Comparison of ENCODE assay signal across 8 cellular contexts in genomic region chr10:43390791-43391190, GRCh38. TPM values are rescaled to one million over a fixed set of nuclear protein-coding genes. Genes with fewer than 3 reads are reported as not detected.
DNase-seq lines count a peak whose midpoint lies in the region; ATAC-seq, FAIRE-seq and TF ChIP-seq lines count a peak whose summit lies in the region.

No MANE protein-coding gene starts in this region.

- FAIRE-seq in K562 (lab: Jason Lieb, UNC), result no peak

- peak overlapping the region; percentile 9 to 73; a peak in 1 of 4 replicates for H3K9ac ChIP-seq in K562 (ENCODE audit: insufficient read depth in 1 of 2, low read depth in 2 of 2, low read length in 2 of 2)

- no peaks in the 10 kb centered on the region for H3K27me3 Mint-ChIP-seq in CD4-positive, CD25-positive, alpha-beta regulatory T cell

- intact Hi-C loops in K562 (cut with micrococcal nuclease), result no loop called here

- peak; percentile 57 to 72 (median 59) for TF ChIP-seq CTCF in K562 (IDR thresholded peaks at IDR 0.05 in 2 of 3, conservative IDR thresholded peaks at IDR 0.05 in 1 of 3; ENCODE audit: insufficient read depth in 2 of 3, low read depth in 1 of 3, low read length in 3 of 3)
- peak; percentile 42 for TF ChIP-seq CTCF in kidney epithelial cell (IDR thresholded peaks at IDR 0.05; ENCODE audit: insufficient read depth, low read length, poor library complexity, severe bottlenecking)
- peak in 4 of 6 experiments; percentile 13 to 56 (median 36) for TF ChIP-seq CTCF in upper lobe of left lung (IDR thresholded peaks at IDR 0.05)

- ATAC-seq in CD4-positive, CD25-positive, alpha-beta regulatory T cell (ENCODE audit: low read depth in 2 of 2), result peak; percentile 48 to 53
- peak; percentile 24 for ATAC-seq in K562
- ATAC-seq in upper lobe of left lung (ENCODE audit: low FRiP score in 2 of 2), result peak in 1 of 2 donors; percentile 55
- no peak for ATAC-seq in HG03196 (IDR thresholded peaks at IDR 0.05; ENCODE audit: unreplicated experiment)

- TF ChIP-seq POLR2A in K562 (conservative IDR thresholded peaks at IDR 0.05), result no peak
- TF ChIP-seq POLR2A in upper lobe of left lung (IDR thresholded peaks at IDR 0.05), result no peak

- peaks cover 55% of the 10 kb centered on the region for H3K36me3 Mint-ChIP-seq in CD4-positive, CD25-positive, alpha-beta regulatory T cell

- no peak overlapping the region for H2AFZ ChIP-seq in K562 (ENCODE audit: low read depth, low read length)

- no peaks in the 10 kb centered on the region for H3K27me3 ChIP-seq in CD4-positive, CD25-positive, alpha-beta regulatory T cell (ENCODE audit: control insufficient read depth, insufficient read depth, low read length)
- H3K27me3 ChIP-seq in K562 (ENCODE audit: control insufficient read depth in 2 of 2, insufficient read depth in 2 of 2, low read length in 2 of 2) (no peaks in the 10 kb centered on the region), kidney epithelial cell (ENCODE audit: control insufficient read depth, insufficient read depth, low read length) (no peaks in the 10 kb centered on the region), upper lobe of left lung (no peaks in the 10 kb centered on the region)

- BruUV-seq in K562 (replicated peaks; lab: Mats Ljungman, UMichigan), result no TSS peak

- H4K20me1 ChIP-seq in K562 (replicated peaks; ENCODE audit: control insufficient read depth, insufficient read depth, low read length), result peaks cover 81% of the 10 kb centered on the region

- CTCF ChIA-PET in K562 (lab: Yijun Ruan, JAX; ENCODE audit: low intra/inter-chr PET ratio), result no interaction called here

- TF ChIP-seq RAD21 in K562 (CRISPR knock-in tag; conservative IDR thresholded peaks at IDR 0.05 in 1 of 2, IDR thresholded peaks at IDR 0.05 in 1 of 2), result peak; percentile 46 to 59

- DNase-seq in CD4-positive, CD25-positive, alpha-beta regulatory T cell, result peak in 2 of 3 donors; percentile 27 to 29
- peak; percentile 60 for DNase-seq in LHCN-M2 (ENCODE audit: low read depth)
- no peak for DNase-seq in K562 (ENCODE audit: extremely low read depth in 1 of 4, low spot score in 3 of 4)
- no peak for DNase-seq in kidney epithelial cell (ENCODE audit: low read depth)
- DNase-seq in upper lobe of left lung, result no peak
- no peak for DNase-seq in NCI-H446 (lab: John Stamatoyannopoulos, UW)
- no peak for DNase-seq in SK-N-DZ (ENCODE audit: low spot score)

- TF ChIP-seq EP300 in K562 (IDR thresholded peaks at IDR 0.05; ENCODE audit: low read length), result no peak
- no peak for TF ChIP-seq EP300 in upper lobe of left lung (IDR thresholded peaks at IDR 0.05)

- H3K27ac ChIP-seq in CD4-positive, CD25-positive, alpha-beta regulatory T cell (ENCODE audit: insufficient read depth, low read length, poor library complexity, severe bottlenecking), result peak overlapping the region; percentile 45
- peak overlapping the region; percentile 3; the same call in 1 of the 3 replicates for H3K27ac ChIP-seq in K562 (ENCODE audit: extremely low read depth, low read depth, low read length)
- H3K27ac ChIP-seq in upper lobe of left lung, result no peak overlapping the region

- in situ Hi-C loops in K562 (cut with MboI), result no loop called here

- peaks cover 55% of the 10 kb centered on the region for H3K4me1 ChIP-seq in CD4-positive, CD25-positive, alpha-beta regulatory T cell (ENCODE audit: control insufficient read depth, insufficient read depth, low read length, poor library complexity, severe bottlenecking)
- H3K4me1 ChIP-seq in K562 (replicated peaks in 1 of 2; ENCODE audit: control insufficient read depth in 2 of 2, insufficient read depth in 2 of 2, low read length in 2 of 2) (peaks cover 40 to 45% of the 10 kb centered on the region in 2 experiments; a peak in 4 of 5 replicates), upper lobe of left lung (peaks cover 16 to 58% (median 32%) of the 10 kb centered on the region in 4 donors)

- peaks cover 24 to 87% (median 69%) of the 10 kb centered on the region in 4 donors for H3K4me1 Mint-ChIP-seq in CD4-positive, CD25-positive, alpha-beta regulatory T cell

- peak overlapping the region; percentile 36; the same call in 1 of the 2 replicates for H3K4me2 ChIP-seq in K562 (ENCODE audit: insufficient read depth, low read length)

- H3K4me3 ChIP-seq in CD4-positive, CD25-positive, alpha-beta regulatory T cell (ENCODE audit: low read depth, low read length), result no peak overlapping the region
- H3K4me3 ChIP-seq in K562 (no peak overlapping the region), kidney epithelial cell (ENCODE audit: low read depth, low read length) (no peak overlapping the region), upper lobe of left lung (no peak overlapping the region)

- peak overlapping the region in 2 of 3 donors; percentile 54 to 65 for H3K27ac Mint-ChIP-seq in CD4-positive, CD25-positive, alpha-beta regulatory T cell

- WGBS in K562 (ENCODE audit: insufficient coverage, low coverage, missing lambda C conversion rate), result 85% methylated on average over 5 of the region's 5 CpGs
- 60 to 67% methylated on average over 5 of the region's 5 CpGs for WGBS in upper lobe of left lung, 2 donors

- peaks cover 89% of the 10 kb centered on the region for H3K36me3 ChIP-seq in CD4-positive, CD25-positive, alpha-beta regulatory T cell (ENCODE audit: control insufficient read depth, insufficient read depth, low read length)
- peaks cover 100% of the 10 kb centered on the region for H3K36me3 ChIP-seq in K562 (ENCODE audit: control insufficient read depth, insufficient read depth, low read length)
- H3K36me3 ChIP-seq in kidney epithelial cell (ENCODE audit: control insufficient read depth, insufficient read depth, low read length), result peaks cover 5% of the 10 kb centered on the region
- peaks cover 53 to 89% (median 85%) of the 10 kb centered on the region in 4 donors for H3K36me3 ChIP-seq in upper lobe of left lung

- no peaks in the 10 kb centered on the region for H3K9me3 Mint-ChIP-seq in CD4-positive, CD25-positive, alpha-beta regulatory T cell

- POLR2A ChIA-PET in K562 (lab: Yijun Ruan, JAX), result interaction anchor here (0.9 to 3.4 kb wide), 4 partner anchors 9 to 63 kb away, joined by 3 to 22 read pairs (median 10); partner anchors contain the start of gene HNRNPF

- peaks cover 92% of the 10 kb centered on the region for H3K79me2 ChIP-seq in K562 (ENCODE audit: control insufficient read depth, insufficient read depth, low read length)

- H3K9me1 ChIP-seq in K562 (ENCODE audit: control insufficient read depth, insufficient read depth, low read length), result peaks cover 4% of the 10 kb centered on the region

- no peaks in the 10 kb centered on the region for H3K9me3 ChIP-seq in CD4-positive, CD25-positive, alpha-beta regulatory T cell (ENCODE audit: control insufficient read depth in 2 of 2, low read length in 2 of 2)
- H3K9me3 ChIP-seq in K562 (replicated peaks; ENCODE audit: control insufficient read depth, insufficient read depth, low read depth, low read length) (no peaks in the 10 kb centered on the region), upper lobe of left lung (no peaks in the 10 kb centered on the region)

- H3K4me3 Mint-ChIP-seq in CD4-positive, CD25-positive, alpha-beta regulatory T cell, result peak overlapping the region in 2 of 4 donors; percentile 3 to 69

RNA-seq across cellular contexts. Expression of gene HNRNPF, which starts 18.2 kb away (rescaled TPM):
- total RNA-seq in CD4-positive, CD25-positive, alpha-beta regulatory T cell, result 143 TPM
- 100 to 1,000 TPM; 293 to 350 (median 323) TPM for polyA plus RNA-seq in CD4-positive, CD25-positive, alpha-beta regulatory T cell
- 237 and 256 TPM in 2 replicates for total RNA-seq in LHCN-M2 (2014; rRNA removed)
- polyA plus RNA-seq in LHCN-M2 (2012), result 116 TPM
- 85.6 and 109 TPM in 2 replicates for total RNA-seq in K562 (2011; cell fraction: chromatin; rRNA removed; ENCODE audit: low replicate concordance)
- 72.0 and 75.3 TPM in 2 replicates for total RNA-seq in K562 (2011; cell fraction: nucleolus; rRNA removed)
- total RNA-seq in K562 (2011; cell fraction: nucleoplasm; rRNA removed), result 72.8 and 78.1 TPM in 2 replicates
- 475 and 482 TPM in 2 replicates for total RNA-seq in K562 (2014; rRNA removed)
- 350 and 367 TPM in 2 replicates for total RNA-seq in K562 (2014; rRNA removed; fragmentation: Illumina TruSeq; extraction: Trizol)
- 425 and 438 TPM in 2 replicates for total RNA-seq in K562 (2015; rRNA removed; fragmentation: Illumina TruSeq; extraction: Trizol)
- total RNA-seq in K562 (2021), result 436 and 489 TPM in 2 replicates
- polyA plus RNA-seq in K562 (2011; rRNA removed), result 331 and 341 TPM in 2 replicates
- 281 and 294 TPM in 2 replicates for polyA plus RNA-seq in K562 (2011; cell fraction: cytosol; rRNA removed)
- 122 and 160 TPM in 2 replicates for polyA plus RNA-seq in K562 (2011; cell fraction: nucleus; rRNA removed)
- polyA plus RNA-seq in K562 (2012), result 322 and 499 TPM in 2 replicates
- 450 and 461 TPM in 2 replicates for polyA plus RNA-seq in K562 (2014; fragmentation: Illumina TruSeq; extraction: Trizol)
- 100 to 1,000 TPM; 192 to 289 TPM for polyA plus RNA-seq in K562 (2014; fragmentation: Nextera tagmentation; extraction: Ambion mirVana)
- polyA plus RNA-seq in K562 (2014; rRNA removed), result 390 and 416 TPM in 2 replicates
- polyA minus RNA-seq in K562 (2011; rRNA and poly(A)+ RNA removed), result 441 and 450 TPM in 2 replicates
- polyA minus RNA-seq in K562 (2011; cell fraction: cytosol; rRNA and poly(A)+ RNA removed), result 190 and 194 TPM in 2 replicates
- polyA minus RNA-seq in K562 (2011; cell fraction: nucleus; rRNA and poly(A)+ RNA removed), result 39.4 and 62.3 TPM in 2 replicates
- total RNA-seq in kidney epithelial cell, result 262 and 268 TPM in 2 replicates
- total RNA-seq in upper lobe of left lung, result 100 to 1,000 TPM in 5 of 6 donors, 10 to 100 TPM in 1; 80.7 to 225 (median 177) TPM
- 164 and 165 TPM in 2 replicates for polyA plus RNA-seq in SK-N-DZ (2014; cell fraction: cytosol; rRNA removed)
- 49.1 and 84.0 TPM in 2 replicates for polyA plus RNA-seq in SK-N-DZ (2014; cell fraction: nucleus; rRNA removed)

RNA-seq across cellular contexts. Expression of gene FXYD4, which starts 19.4 kb away (rescaled TPM):
- not detected for total RNA-seq in CD4-positive, CD25-positive, alpha-beta regulatory T cell
- polyA plus RNA-seq in CD4-positive, CD25-positive, alpha-beta regulatory T cell, result not detected
- total RNA-seq in LHCN-M2 (2014; rRNA removed) (not detected in 2 replicates), K562 (2014; rRNA removed) (not detected in 2 replicates), K562 (2014; rRNA removed; fragmentation: Illumina TruSeq; extraction: Trizol) (not detected in 2 replicates), K562 (2015; rRNA removed; fragmentation: Illumina TruSeq; extraction: Trizol) (not detected in 2 replicates), K562 (2021) (not detected in 2 replicates), kidney epithelial cell (not detected in 2 replicates), upper lobe of left lung (1 to 10 TPM in 3 of 6 donors, not detected in 3; 2.5 to 4.0 (median 2.7) TPM)
- not detected for polyA plus RNA-seq in LHCN-M2 (2012)
- total RNA-seq in K562 (2011; cell fraction: chromatin; rRNA removed; ENCODE audit: low replicate concordance), result not detected in 2 replicates
- total RNA-seq in K562 (2011; cell fraction: nucleolus; rRNA removed), result not detected in 2 replicates
- not detected in 2 replicates for total RNA-seq in K562 (2011; cell fraction: nucleoplasm; rRNA removed)
- polyA plus RNA-seq in K562 (2011; rRNA removed) (not detected in 2 replicates), K562 (2014; fragmentation: Illumina TruSeq; extraction: Trizol) (not detected in 2 replicates), K562 (2014; fragmentation: Nextera tagmentation; extraction: Ambion mirVana) (not detected), K562 (2014; rRNA removed) (0.94 TPM in 1 of 2 replicates, not detected in the other)
- 0.07 TPM in 1 of 2 replicates, not detected in the other for polyA plus RNA-seq in K562 (2011; cell fraction: cytosol; rRNA removed)
- polyA plus RNA-seq in K562 (2011; cell fraction: nucleus; rRNA removed), result not detected in 2 replicates
- polyA plus RNA-seq in K562 (2012), result 0.37 TPM in 1 of 2 replicates, not detected in the other
- not detected in 2 replicates for polyA minus RNA-seq in K562 (2011; rRNA and poly(A)+ RNA removed)
- polyA minus RNA-seq in K562 (2011; cell fraction: cytosol; rRNA and poly(A)+ RNA removed), result not detected in 2 replicates
- not detected in 2 replicates for polyA minus RNA-seq in K562 (2011; cell fraction: nucleus; rRNA and poly(A)+ RNA removed)
- not detected in 2 replicates for polyA plus RNA-seq in SK-N-DZ (2014; cell fraction: cytosol; rRNA removed)
- not detected in 2 replicates for polyA plus RNA-seq in SK-N-DZ (2014; cell fraction: nucleus; rRNA removed)

RNA-seq across cellular contexts. Expression of gene ZNF487, which starts 46.1 kb away (rescaled TPM):
- total RNA-seq in CD4-positive, CD25-positive, alpha-beta regulatory T cell, result 6.2 TPM
- polyA plus RNA-seq in CD4-positive, CD25-positive, alpha-beta regulatory T cell, result 1 to 10 TPM; 2.5 to 6.5 (median 4.2) TPM
- total RNA-seq in LHCN-M2 (2014; rRNA removed) (6.0 and 6.7 TPM in 2 replicates), K562 (2014; rRNA removed) (2.7 and 3.2 TPM in 2 replicates), K562 (2014; rRNA removed; fragmentation: Illumina TruSeq; extraction: Trizol) (4.1 and 4.3 TPM in 2 replicates), K562 (2015; rRNA removed; fragmentation: Illumina TruSeq; extraction: Trizol) (3.7 and 4.3 TPM in 2 replicates), K562 (2021) (1.9 and 3.5 TPM in 2 replicates), kidney epithelial cell (1.9 and 4.2 TPM in 2 replicates), upper lobe of left lung (10 to 100 TPM in 3 of 6 donors, 1 to 10 TPM in 3; 4.5 to 25.0 (median 11.0) TPM)
- polyA plus RNA-seq in LHCN-M2 (2012), result 1.7 TPM
- total RNA-seq in K562 (2011; cell fraction: chromatin; rRNA removed; ENCODE audit: low replicate concordance), result 4.8 and 7.6 TPM in 2 replicates
- 4.8 and 5.1 TPM in 2 replicates for total RNA-seq in K562 (2011; cell fraction: nucleolus; rRNA removed)
- 5.8 and 8.5 TPM in 2 replicates for total RNA-seq in K562 (2011; cell fraction: nucleoplasm; rRNA removed)
- polyA plus RNA-seq in K562 (2011; rRNA removed) (5.5 and 5.9 TPM in 2 replicates), K562 (2014; fragmentation: Illumina TruSeq; extraction: Trizol) (4.1 and 4.2 TPM in 2 replicates), K562 (2014; fragmentation: Nextera tagmentation; extraction: Ambion mirVana) (1 to 10 TPM; 6.1 to 6.5 TPM), K562 (2014; rRNA removed) (3.2 and 3.7 TPM in 2 replicates)
- 4.7 and 4.9 TPM in 2 replicates for polyA plus RNA-seq in K562 (2011; cell fraction: cytosol; rRNA removed)
- 2.3 and 3.1 TPM in 2 replicates for polyA plus RNA-seq in K562 (2011; cell fraction: nucleus; rRNA removed)
- 2.6 and 6.6 TPM in 2 replicates for polyA plus RNA-seq in K562 (2012)
- polyA minus RNA-seq in K562 (2011; rRNA and poly(A)+ RNA removed), result 1.4 and 1.7 TPM in 2 replicates
- 1.3 and 1.7 TPM in 2 replicates for polyA minus RNA-seq in K562 (2011; cell fraction: cytosol; rRNA and poly(A)+ RNA removed)
- 1.3 and 2.7 TPM in 2 replicates for polyA minus RNA-seq in K562 (2011; cell fraction: nucleus; rRNA and poly(A)+ RNA removed)
- polyA plus RNA-seq in SK-N-DZ (2014; cell fraction: cytosol; rRNA removed), result 2.9 and 4.2 TPM in 2 replicates
- 2.2 and 2.6 TPM in 2 replicates for polyA plus RNA-seq in SK-N-DZ (2014; cell fraction: nucleus; rRNA removed)

Comparison
In these comparisons a context has a peak if more than half of its experiments do, and no peak if none do; other contexts are left out.
1. DNase-seq: peak in CD4-positive, CD25-positive, alpha-beta regulatory T cell (2 of 3) and LHCN-M2 (single experiment); none in K562 (0 of 4), kidney epithelial cell (single experiment), upper lobe of left lung (0 of 2), NCI-H446 (0 of 2) and SK-N-DZ (single experiment).
2. H3K27ac ChIP-seq: peak in CD4-positive, CD25-positive, alpha-beta regulatory T cell (single experiment) and K562 (single experiment); none in upper lobe of left lung (0 of 4).
3. Peak in every context shown above with its lines, with median percentiles within 50 percentile points of each other: CTCF ChIP-seq.